ENCODE assay signal across 11 cellular contexts in the genomic region with DNA sequence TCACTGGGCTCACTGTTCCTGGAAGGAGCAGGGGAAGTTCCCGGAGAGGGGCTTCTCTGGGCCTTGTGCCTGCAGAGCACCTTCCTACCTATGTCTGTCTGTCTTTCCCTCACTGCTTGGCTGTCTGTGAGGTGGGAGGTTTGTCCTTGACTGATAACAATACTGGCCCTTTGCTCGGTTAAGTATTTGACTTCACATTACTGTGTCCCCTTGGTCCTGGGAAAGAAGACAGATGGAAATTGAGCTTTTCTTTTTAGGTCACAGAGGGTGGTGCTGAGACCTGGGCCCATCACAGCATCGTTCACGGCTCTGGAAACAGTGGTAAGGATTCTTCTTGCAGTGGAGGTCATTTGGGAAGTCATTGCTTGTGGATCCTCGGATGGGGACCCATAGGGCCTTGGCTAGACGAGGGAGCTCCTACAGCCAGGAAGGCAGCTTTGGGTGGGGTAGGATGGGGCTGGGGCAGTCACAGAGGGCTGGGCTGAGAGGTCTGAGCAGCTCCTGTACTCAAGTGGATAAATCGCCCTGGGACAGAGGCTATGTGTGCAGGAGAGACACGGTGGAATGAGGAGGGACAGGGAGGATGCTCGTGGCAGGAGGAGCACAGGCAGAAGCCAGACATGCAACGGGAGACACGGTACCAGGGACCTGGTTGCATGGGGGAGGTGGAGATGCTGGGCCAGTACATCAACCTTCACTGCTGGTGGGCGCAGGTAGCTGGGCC.
"Had no signal": no experiment of that assay in that cellular context is flagged by ENCODE, and none has a peak within 500 bp of the region (broad histone marks: within the 10 kb centered on the region; RNA-seq: fewer than 3 reads in every experiment).

No MANE protein-coding gene starts in this region.

- H3K9me3 Mint-ChIP-seq: HFFc6 had no signal

- H3K36me3 ChIP-seq: HAP-1 had no signal

- H3K9me3 ChIP-seq: HAP-1 had no signal

- H3K4me1 ChIP-seq: HAP-1 had no signal

- H3K27ac Mint-ChIP-seq: GM23338, HFFc6 had no signal

- FAIRE-seq: H1, H54 had no signal

- DNase-seq: GM23248, GOT3, H7, H9, HCEC 1CT, HFFc6 had no signal

- H3K4me2 ChIP-seq: GM23338 had no signal

- H3K4me3 ChIP-seq: GM23248, GM23338, HAP-1 had no signal

- H2AFZ ChIP-seq: GM23248, GM23338 had no signal

- H3K27ac ChIP-seq: GM23248 had no signal

- ATAC-seq: GM23338, HCT116 had no signal

- H3K9ac ChIP-seq: GM23248 had no signal

- H3K4me3 Mint-ChIP-seq: GM23338, H9, HFFc6 had no signal
